8 cellular contexts compared by ENCODE assay signal in the genomic region with DNA sequence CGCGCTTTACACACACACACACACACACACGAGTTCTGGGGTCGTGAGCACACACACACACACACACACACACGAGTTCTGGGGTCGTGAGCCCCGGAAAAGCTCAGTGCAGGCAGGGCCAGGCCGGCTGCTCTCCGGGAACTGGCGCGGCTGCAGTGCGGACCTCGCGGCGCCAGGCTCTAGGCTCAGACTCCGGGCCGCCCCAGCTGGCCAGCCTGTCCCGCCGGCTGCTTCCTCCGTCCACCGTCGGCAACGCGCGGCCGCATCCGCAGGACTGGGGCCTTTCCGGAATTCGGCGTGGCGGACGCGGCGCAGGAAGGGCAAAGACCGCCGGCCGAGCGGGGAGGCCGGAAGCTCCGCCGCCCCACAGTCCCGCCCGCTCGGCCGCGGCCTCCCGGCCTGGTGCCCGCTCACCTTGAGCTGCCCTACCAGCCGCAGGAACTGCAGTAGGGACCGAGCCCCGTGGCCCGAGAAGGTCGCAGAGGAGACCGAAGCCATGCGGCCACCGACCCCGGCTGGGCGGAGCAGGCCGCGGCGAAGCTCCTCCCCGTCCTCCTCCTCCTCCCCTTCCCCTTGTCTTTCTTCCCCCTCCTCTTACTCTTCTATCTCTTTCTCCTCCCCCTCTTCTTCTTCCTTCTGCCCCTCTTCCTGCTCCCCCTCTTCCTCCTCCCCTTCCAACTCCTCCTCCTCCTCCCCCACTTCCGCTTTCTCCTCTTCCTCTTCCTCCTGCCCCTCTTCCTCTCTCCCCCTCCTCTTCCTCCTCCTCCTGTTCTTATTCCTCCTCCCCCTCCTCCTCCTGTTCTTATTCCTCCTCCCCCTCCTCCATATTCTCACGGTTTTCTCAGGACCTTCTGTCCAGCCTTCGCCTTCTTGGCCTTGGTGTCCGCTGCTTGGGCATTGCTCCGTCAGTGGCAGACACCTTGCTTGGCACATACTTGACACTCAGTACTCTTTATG. TPM values are rescaled to one million over a fixed set of nuclear protein-coding genes. Genes with fewer than 3 reads are reported as not detected.
A peak's percentile ranks its signal among the peaks of the same experiment; 100 is the strongest.
DNase-seq lines count a peak whose midpoint lies in the region; ATAC-seq and TF ChIP-seq lines count a peak whose summit lies in the region.

A gene with protein sequence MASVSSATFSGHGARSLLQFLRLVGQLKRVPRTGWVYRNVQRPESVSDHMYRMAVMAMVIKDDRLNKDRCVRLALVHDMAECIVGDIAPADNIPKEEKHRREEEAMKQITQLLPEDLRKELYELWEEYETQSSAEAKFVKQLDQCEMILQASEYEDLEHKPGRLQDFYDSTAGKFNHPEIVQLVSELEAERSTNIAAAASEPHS (minus strand): TSS at position 533 of the 957 bp plus-strand sequence. CDS start 35 bp downstream, at position 498.

- peak within 1 kb of the TSS; percentile 98 for H3K27ac ChIP-seq in BLaER1

- ATAC-seq in GM19023 (IDR thresholded peaks at IDR 0.05; ENCODE audit: unreplicated experiment) (peak; percentile 91), HG03139 (IDR thresholded peaks at IDR 0.05; ENCODE audit: unreplicated experiment) (peak; percentile 87)
- ATAC-seq in stimulated activated memory B cell treated with anti-CD40 and anti-IgM and Interleukin-4, amounts not matched to agents 10 μg/mL and 1 μg/mL and 100 μg/mL, for 72 hours = peak; percentile 87

- H3K9me3 ChIP-seq in BLaER1 = no peaks in the 10 kb centered on the region; the same call in 1 of the 2 replicates
- no peaks in the 10 kb centered on the region for H3K9me3 ChIP-seq in mononuclear cell (ENCODE audit: low read depth, low read length)

- peak within 1 kb of the TSS; percentile 90 for H3K4me2 ChIP-seq in BLaER1

- peaks cover 19% of the 10 kb centered on the region for H3K4me1 ChIP-seq in BLaER1
- peaks cover 27% of the 10 kb centered on the region for H3K4me1 ChIP-seq in mononuclear cell (ENCODE audit: insufficient read depth, low read length)

- peak; percentile 57 for DNase-seq in NOMO-1 treated with dmso at 0.1 percent for 144 hours (lab: John Stamatoyannopoulos, UW; ENCODE audit: unreplicated experiment)
- DNase-seq in activated T-cell treated with anti-CD3 and anti-CD28 coated beads for 1 hour (ENCODE audit: low read depth) = peak; percentile 14
- DNase-seq in epithelial cell of esophagus (ENCODE audit: low read depth) = peak; percentile 57

- H3K36me3 Mint-ChIP-seq in stimulated activated memory B cell treated with anti-CD40 and anti-IgM and Interleukin-4, amounts not matched to agents 10 μg/mL and 1 μg/mL and 100 μg/mL, for 72 hours = peaks cover 32% of the 10 kb centered on the region

- peaks cover 50% of the 10 kb centered on the region for H3K4me1 Mint-ChIP-seq in stimulated activated memory B cell treated with anti-CD40 and anti-IgM and Interleukin-4, amounts not matched to agents 10 μg/mL and 1 μg/mL and 100 μg/mL, for 72 hours

- H3K9ac ChIP-seq in BLaER1 = peak within 1 kb of the TSS; percentile 98

- peaks cover 5% of the 10 kb centered on the region for H3K9me3 Mint-ChIP-seq in stimulated activated memory B cell treated with anti-CD40 and anti-IgM and Interleukin-4, amounts not matched to agents 10 μg/mL and 1 μg/mL and 100 μg/mL, for 72 hours

- H4K20me1 ChIP-seq in BLaER1 = peaks cover 10% of the 10 kb centered on the region; the same call in 1 of the 2 replicates

- peak within 1 kb of the TSS; percentile 92 for H3K4me3 Mint-ChIP-seq in stimulated activated memory B cell treated with anti-CD40 and anti-IgM and Interleukin-4, amounts not matched to agents 10 μg/mL and 1 μg/mL and 100 μg/mL, for 72 hours

- peaks cover 25% of the 10 kb centered on the region for H3K27me3 Mint-ChIP-seq in stimulated activated memory B cell treated with anti-CD40 and anti-IgM and Interleukin-4, amounts not matched to agents 10 μg/mL and 1 μg/mL and 100 μg/mL, for 72 hours

- H3K27me3 ChIP-seq in BLaER1 (no peaks in the 10 kb centered on the region), mononuclear cell (ENCODE audit: insufficient read depth, low read length) (no peaks in the 10 kb centered on the region)

- H3K36me3 ChIP-seq in BLaER1 = peaks cover 35% of the 10 kb centered on the region

- peak within 1 kb of the TSS; percentile 88 for H3K27ac Mint-ChIP-seq in stimulated activated memory B cell treated with anti-CD40 and anti-IgM and Interleukin-4, amounts not matched to agents 10 μg/mL and 1 μg/mL and 100 μg/mL, for 72 hours

- peak within 1 kb of the TSS; percentile 97 for H3K4me3 ChIP-seq in BLaER1
- peak within 1 kb of the TSS; percentile 71 for H3K4me3 ChIP-seq in epithelial cell of esophagus (ENCODE audit: low read length)
- H3K4me3 ChIP-seq in mononuclear cell (ENCODE audit: low read length) = peak within 1 kb of the TSS; percentile 62

- TF ChIP-seq CTCF in epithelial cell of esophagus (IDR thresholded peaks at IDR 0.05; ENCODE audit: insufficient read depth, low read depth, low read length, missing control alignments) = no peak

RNA-seq across cellular contexts. Expression of the gene that starts here (rescaled TPM):
- total RNA-seq in mononuclear cell = 37.8 TPM

Comparison
In these comparisons a context has a peak if more than half of its experiments do, and no peak if none do; other contexts are left out.
1. Peak in every context shown above with its lines: DNase-seq, ATAC-seq, H3K4me3 ChIP-seq and H3K27ac ChIP-seq.